8 cellular contexts compared by ENCODE assay signal in genomic region chr11:20443596-20443995, GRCh38. TPM values are rescaled to one million over a fixed set of nuclear protein-coding genes. Genes with fewer than 3 reads are reported as not detected.
DNase-seq lines count a peak whose midpoint lies in the region; ATAC-seq lines count a peak whose summit lies in the region.

No MANE protein-coding gene starts in this region.

- ATAC-seq in GM21723 (IDR thresholded peaks at IDR 0.05; ENCODE audit: unreplicated experiment) = peak; percentile 61
- ATAC-seq in HG03108 (IDR thresholded peaks at IDR 0.05; ENCODE audit: unreplicated experiment) = no peak

- intact Hi-C loops in posterior vena cava (cut with DNase I) = no loop called here

- DNase-seq in AG08396 (ENCODE audit: low spot score) (peak; percentile 11), SK-N-DZ (ENCODE audit: low spot score) (peak; percentile 6), globus pallidus (ENCODE audit: low spot score) (peak; percentile 50), posterior vena cava (ENCODE audit: low spot score) (no peak), middle frontal gyrus (ENCODE audit: extremely low spot score, low spot score) (no peak), NCI-H1436 (lab: John Stamatoyannopoulos, UW) (no peak)

RNA-seq across cellular contexts. Expression of gene PRMT3, which starts 56.1 kb away (rescaled TPM):
- polyA plus RNA-seq in SK-N-DZ (2014; cell fraction: cytosol; rRNA removed) = 73.3 and 75.2 TPM in 2 replicates
- polyA plus RNA-seq in SK-N-DZ (2014; cell fraction: nucleus; rRNA removed) = 43.0 and 43.7 TPM in 2 replicates
- total RNA-seq in posterior vena cava = 10 to 100 TPM; 11.8 to 13.0 TPM

Comparison
In these comparisons a context has a peak if more than half of its experiments do, and no peak if none do; other contexts are left out.
1. DNase-seq: peak in AG08396 (single experiment), SK-N-DZ (single experiment) and globus pallidus (single experiment); none in posterior vena cava (single experiment), middle frontal gyrus (single experiment) and NCI-H1436 (single experiment).